9 cellular contexts compared by ENCODE assay signal in genomic region chr15:51801391-51801835, GRCh38. TPM values are rescaled to one million over a fixed set of nuclear protein-coding genes. Genes with fewer than 3 reads are reported as not detected.
DNase-seq lines count a peak whose midpoint lies in the region; ATAC-seq and TF ChIP-seq lines count a peak whose summit lies in the region.
"Had no signal": no experiment of that assay in that cellular context is flagged by ENCODE, and none has a peak within 500 bp of the region (broad histone marks: within the 10 kb centered on the region; RNA-seq: fewer than 3 reads in every experiment).

No MANE protein-coding gene starts in this region.

- peak in 4 of 5 experiments; percentile 19 to 35 (median 30) for TF ChIP-seq CTCF in transverse colon (IDR thresholded peaks at IDR 0.05)

- H3K27me3 ChIP-seq in transverse colon: no peaks in the 10 kb centered on the region
- H3K27me3 ChIP-seq: SJSA1 had no signal

- no peak for ATAC-seq in activated naive CD8-positive, alpha-beta T cell treated with anti-CD3 and anti-CD28 coated beads, Interleukin-2, amount 50 U/mL, for 24 hours
- ATAC-seq in GM19328 (IDR thresholded peaks at IDR 0.05; ENCODE audit: unreplicated experiment) (no peak), HG02588 (IDR thresholded peaks at IDR 0.05; ENCODE audit: unreplicated experiment) (no peak)

- H3K4me1 Mint-ChIP-seq in activated naive CD8-positive, alpha-beta T cell treated with anti-CD3 and anti-CD28 coated beads, Interleukin-2, amount 50 U/mL, for 24 hours: no peaks in the 10 kb centered on the region
- H3K4me1 Mint-ChIP-seq in activated naive CD8-positive, alpha-beta T cell treated with anti-CD3 and anti-CD28 coated beads for 36 hours: no peaks in the 10 kb centered on the region

- intact Hi-C loops in head of caudate nucleus (cut with DNase I): no loop called here
- intact Hi-C loops in transverse colon (cut with DNase I; ENCODE audit: low total_unique reads): no loop called here

- H3K9me3 Mint-ChIP-seq in activated naive CD8-positive, alpha-beta T cell treated with anti-CD3 and anti-CD28 coated beads, Interleukin-2, amount 50 U/mL, for 24 hours: no peaks in the 10 kb centered on the region
- no peaks in the 10 kb centered on the region for H3K9me3 Mint-ChIP-seq in activated naive CD8-positive, alpha-beta T cell treated with anti-CD3 and anti-CD28 coated beads for 36 hours

- TF ChIP-seq EP300 in transverse colon (IDR thresholded peaks at IDR 0.05; ENCODE audit: low read depth): no peak

- peak; percentile 7 for DNase-seq in activated naive CD8-positive, alpha-beta T cell treated with anti-CD3 and anti-CD28 coated beads, Interleukin-2, amount 50 U/mL, for 24 hours
- DNase-seq in activated naive CD8-positive, alpha-beta T cell treated with anti-CD3 and anti-CD28 coated beads for 36 hours: no peak
- DNase-seq in RKO (ENCODE audit: low spot score) (peak; percentile 52), head of caudate nucleus (peak in 27 of 42 donors; percentile 16 to 71 (median 36)), transverse colon (no peak), NCI-H510A treated with DMSO at 0.1 percent for 48 hours (lab: John Stamatoyannopoulos, UW) (no peak)

- peaks cover 3% of the 10 kb centered on the region for H3K36me3 Mint-ChIP-seq in activated naive CD8-positive, alpha-beta T cell treated with anti-CD3 and anti-CD28 coated beads, Interleukin-2, amount 50 U/mL, for 24 hours (ENCODE audit: low read depth)
- H3K36me3 Mint-ChIP-seq in activated naive CD8-positive, alpha-beta T cell treated with anti-CD3 and anti-CD28 coated beads for 36 hours: peaks cover under 1% of the 10 kb centered on the region

- H3K9me3 ChIP-seq in transverse colon: no peaks in the 10 kb centered on the region
- H3K9me3 ChIP-seq: SJSA1 had no signal

- no peaks in the 10 kb centered on the region for H3K36me3 ChIP-seq in transverse colon
- H3K36me3 ChIP-seq: SJSA1 had no signal

- no peak overlapping the region for H3K27ac ChIP-seq in transverse colon
- H3K27ac ChIP-seq: SJSA1 had no signal

- no peak overlapping the region for H3K4me3 ChIP-seq in transverse colon
- H3K4me3 ChIP-seq: SJSA1 had no signal

- H3K4me1 ChIP-seq in transverse colon: no peaks in the 10 kb centered on the region
- H3K4me1 ChIP-seq: SJSA1 had no signal

- in situ Hi-C loops in transverse colon (cut with MboI; ENCODE audit: low pct_ligation_motif_present in 1 of 4, low pct_unique_long_range_greater_than_20kb in 1 of 4, low sequenced_read_pairs in 3 of 4): no loop called here

- no peak overlapping the region for H3K27ac Mint-ChIP-seq in activated naive CD8-positive, alpha-beta T cell treated with anti-CD3 and anti-CD28 coated beads, Interleukin-2, amount 50 U/mL, for 24 hours
- H3K27ac Mint-ChIP-seq in activated naive CD8-positive, alpha-beta T cell treated with anti-CD3 and anti-CD28 coated beads for 36 hours: no peak overlapping the region

- WGBS in transverse colon (ENCODE audit: low coverage in 1 of 2), 2 donors: 72 to 82% methylated on average over 3 of the region's 3 CpGs

- H3K4me3 Mint-ChIP-seq in activated naive CD8-positive, alpha-beta T cell treated with anti-CD3 and anti-CD28 coated beads, Interleukin-2, amount 50 U/mL, for 24 hours: no peak overlapping the region
- H3K4me3 Mint-ChIP-seq in activated naive CD8-positive, alpha-beta T cell treated with anti-CD3 and anti-CD28 coated beads for 36 hours: no peak overlapping the region

- no peaks in the 10 kb centered on the region for H3K27me3 Mint-ChIP-seq in activated naive CD8-positive, alpha-beta T cell treated with anti-CD3 and anti-CD28 coated beads, Interleukin-2, amount 50 U/mL, for 24 hours
- no peaks in the 10 kb centered on the region for H3K27me3 Mint-ChIP-seq in activated naive CD8-positive, alpha-beta T cell treated with anti-CD3 and anti-CD28 coated beads for 36 hours

- TF ChIP-seq POLR2A in transverse colon (IDR thresholded peaks at IDR 0.05): no peak

RNA-seq across cellular contexts. Expression of gene TMOD3, which starts 28.0 kb away (rescaled TPM):
- 10 to 100 TPM; 45.9 to 48.9 TPM for total RNA-seq in activated naive CD8-positive, alpha-beta T cell treated with anti-CD3 and anti-CD28 coated beads for 36 hours
- 10 to 100 TPM; 18.7 to 65.8 (median 45.3) TPM for total RNA-seq in transverse colon

RNA-seq across cellular contexts. Expression of gene TMOD2, which starts 50.0 kb away (rescaled TPM):
- 1 to 10 TPM; 4.2 to 4.8 TPM for total RNA-seq in activated naive CD8-positive, alpha-beta T cell treated with anti-CD3 and anti-CD28 coated beads for 36 hours
- total RNA-seq in transverse colon: 1 to 10 TPM; 1.8 to 6.8 (median 5.3) TPM

Comparison
In these comparisons a context has a peak if more than half of its experiments do, and no peak if none do; other contexts are left out.
1. DNase-seq: peak in activated naive CD8-positive, alpha-beta T cell treated with anti-CD3 and anti-CD28 coated beads, Interleukin-2, amount 50 U/mL, for 24 hours (single experiment), RKO (single experiment) and head of caudate nucleus (27 of 42); none in activated naive CD8-positive, alpha-beta T cell treated with anti-CD3 and anti-CD28 coated beads for 36 hours (single experiment), transverse colon (single experiment) and NCI-H510A treated with DMSO at 0.1 percent for 48 hours (single experiment).